Comparison of ENCODE assay signal across 19 cellular contexts in the genomic region with DNA sequence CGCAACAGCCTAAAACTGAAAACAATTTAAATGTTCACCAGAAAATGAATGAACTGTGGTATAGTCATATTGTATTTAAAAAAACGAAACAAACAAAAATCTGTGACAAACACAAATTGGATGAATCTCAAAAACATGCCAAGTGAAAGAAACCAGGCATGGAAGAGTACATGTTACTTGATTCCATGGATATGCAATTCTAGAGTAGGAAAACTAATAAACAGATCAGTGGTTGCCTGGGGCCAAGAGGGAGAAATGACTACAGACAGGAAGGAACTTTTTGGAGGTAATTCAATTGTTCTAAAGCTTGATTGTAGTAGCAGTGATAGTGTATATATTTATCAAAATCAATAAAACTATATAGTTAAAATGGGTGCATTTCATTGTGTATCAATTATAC. TPM values are rescaled to one million over a fixed set of nuclear protein-coding genes. Genes with fewer than 3 reads are reported as not detected.
A peak's percentile ranks its signal among the peaks of the same experiment; 100 is the strongest.
DNase-seq lines count a peak whose midpoint lies in the region; TF ChIP-seq lines count a peak whose summit lies in the region.
"Had no signal": no experiment of that assay in that cellular context is flagged by ENCODE, and none has a peak within 500 bp of the region (broad histone marks: within the 10 kb centered on the region; RNA-seq: fewer than 3 reads in every experiment).

No MANE protein-coding gene starts in this region.

- no peaks in the 10 kb centered on the region for H3K27me3 ChIP-seq in SK-N-SH (ENCODE audit: insufficient read depth)
- H3K27me3 ChIP-seq in ectodermal cell (ENCODE audit: control insufficient read depth, insufficient read depth, low read length, poor library complexity, severe bottlenecking) = no peaks in the 10 kb centered on the region
- H3K27me3 ChIP-seq in mesenchymal stem cell (ENCODE audit: control insufficient read depth in 1 of 2, insufficient read depth in 1 of 2, low read length in 2 of 2) = no peaks in the 10 kb centered on the region
- no peaks in the 10 kb centered on the region for H3K27me3 ChIP-seq in suprapubic skin
- no peaks in the 10 kb centered on the region for H3K27me3 ChIP-seq in CD8-positive, alpha-beta memory T cell (ENCODE audit: insufficient read depth, low read length, poor library complexity, severe bottlenecking)

- H2BK5ac ChIP-seq in mesenchymal stem cell (ENCODE audit: low read depth, low read length, poor library complexity, severe bottlenecking) = no peak overlapping the region

- H2AK5ac ChIP-seq in mesenchymal stem cell (ENCODE audit: low read length, severe bottlenecking) = no peak overlapping the region

- H3K4ac ChIP-seq in mesenchymal stem cell (ENCODE audit: low read depth in 1 of 2, low read length in 2 of 2) = no peak overlapping the region

- peaks cover 11% of the 10 kb centered on the region for H3K4me1 Mint-ChIP-seq in activated CD4-positive, alpha-beta T cell treated with anti-CD3 and anti-CD28 coated beads, Interleukin-2, amount 10 ng/mL, durations not matched to agents 7 days and 5 days
- H3K4me1 Mint-ChIP-seq in CD8-positive, alpha-beta memory T cell = peaks cover 72 to 95% (median 93%) of the 10 kb centered on the region in 3 donors

- H3K4me2 ChIP-seq in SK-N-SH (no peak overlapping the region), mesenchymal stem cell (ENCODE audit: low read length, poor library complexity, severe bottlenecking) (no peak overlapping the region)

- TF ChIP-seq CTCF in SK-N-SH (IDR thresholded peaks at IDR 0.05) = no peak
- TF ChIP-seq CTCF in suprapubic skin (IDR thresholded peaks at IDR 0.05) = no peak

- no peak overlapping the region for H2BK12ac ChIP-seq in mesenchymal stem cell (ENCODE audit: low read length in 2 of 2)

- H3K79me1 ChIP-seq in mesenchymal stem cell (replicated peaks; ENCODE audit: low read length, poor library complexity, severe bottlenecking) = peaks cover 3% of the 10 kb centered on the region

- H4K20me1 ChIP-seq in SK-N-SH (ENCODE audit: insufficient read depth) = peaks cover 79% of the 10 kb centered on the region

- H3K14ac ChIP-seq in mesenchymal stem cell (ENCODE audit: low read length in 2 of 2) = no peak overlapping the region

- peaks cover 40% of the 10 kb centered on the region for H3K9me3 Mint-ChIP-seq in activated CD4-positive, alpha-beta T cell treated with anti-CD3 and anti-CD28 coated beads, Interleukin-2, amount 10 ng/mL, durations not matched to agents 7 days and 5 days
- H3K9me3 Mint-ChIP-seq in CD8-positive, alpha-beta memory T cell = no peaks in the 10 kb centered on the region

- CTCF ChIA-PET in SK-N-SH (lab: Yijun Ruan, JAX) = no interaction called here
- CTCF ChIA-PET in activated CD4-positive, alpha-beta T cell treated with anti-CD3 and anti-CD28 coated beads, Interleukin-2, amount 10 ng/mL, durations not matched to agents 7 days and 5 days (lab: Charles Lee) = interaction anchor here (0.6 kb wide), 1 partner anchor 1789 kb away, joined by 3 read pairs; no protein-coding TSS in a partner anchor
- CTCF ChIA-PET in CD8-positive, alpha-beta memory T cell (lab: Charles Lee) = no interaction called here

- H3K79me2 ChIP-seq in SK-N-SH (ENCODE audit: insufficient read depth) = peaks cover 100% of the 10 kb centered on the region

- POLR2A ChIA-PET in SK-N-SH (lab: Yijun Ruan, JAX) = no interaction called here
- POLR2A ChIA-PET in activated CD4-positive, alpha-beta T cell treated with anti-CD3 and anti-CD28 coated beads, Interleukin-2, amount 10 ng/mL, durations not matched to agents 7 days and 5 days (lab: Charles Lee) = no interaction called here
- POLR2A ChIA-PET in CD8-positive, alpha-beta memory T cell (lab: Charles Lee) = no interaction called here

- H3K23ac ChIP-seq in mesenchymal stem cell (ENCODE audit: low read length in 2 of 2) = no peak overlapping the region

- DNase-seq in EL (peak; percentile 13), SK-N-SH (peak; percentile 11), mesenchymal stem cell (peak; percentile 27), suprapubic skin (ENCODE audit: low spot score in 2 of 2) (no peak)
- DNase-seq in activated CD4-positive, alpha-beta T cell treated with anti-CD3 and anti-CD28 coated beads, Interleukin-2, amount 10 ng/mL, durations not matched to agents 7 days and 5 days = no peak
- no peak for DNase-seq in CD8-positive, alpha-beta memory T cell
- DNase-seq: Calu3; CD4-positive, alpha-beta T cell; DMS53; H9; Karpas-422; MM.1S; NCI-H1105; NCI-H1694; NCI-H2107; NCI-H2227 treated with DMSO at 0.1 percent for 48 hours; NCI-H524; SHP77 treated with DMSO at 0.1 percent for 48 hours had no signal

- no peaks in the 10 kb centered on the region for H3F3A ChIP-seq in SK-N-SH (replicated peaks; ENCODE audit: insufficient read depth)

- TF ChIP-seq POLR2A in suprapubic skin (IDR thresholded peaks at IDR 0.05) = no peak

- no peaks in the 10 kb centered on the region for H3K27me3 Mint-ChIP-seq in activated CD4-positive, alpha-beta T cell treated with anti-CD3 and anti-CD28 coated beads, Interleukin-2, amount 10 ng/mL, durations not matched to agents 7 days and 5 days
- no peaks in the 10 kb centered on the region for H3K27me3 Mint-ChIP-seq in CD8-positive, alpha-beta memory T cell
- H3K27me3 Mint-ChIP-seq: CD4-positive, alpha-beta T cell had no signal

- H3K4me3 ChIP-seq in SK-N-SH (ENCODE audit: low read depth in 2 of 2, low read length in 1 of 2) = no peak overlapping the region
- no peak overlapping the region for H3K4me3 ChIP-seq in ectodermal cell (ENCODE audit: insufficient read depth, low read depth, low read length)
- H3K4me3 ChIP-seq in mesenchymal stem cell (ENCODE audit: insufficient read depth in 1 of 2, low read depth in 1 of 2, low read length in 2 of 2) = no peak overlapping the region
- no peak overlapping the region for H3K4me3 ChIP-seq in suprapubic skin
- no peak overlapping the region for H3K4me3 ChIP-seq in CD8-positive, alpha-beta memory T cell (ENCODE audit: low read length)

- no peak overlapping the region for H4K8ac ChIP-seq in mesenchymal stem cell (ENCODE audit: low read length)

- H3K36me3 ChIP-seq in SK-N-SH (replicated peaks in 1 of 2; ENCODE audit: control insufficient read depth in 1 of 2, insufficient read depth in 2 of 2, low read length in 1 of 2) = peaks cover 2 to 26% of the 10 kb centered on the region in 2 experiments
- H3K36me3 ChIP-seq in ectodermal cell (ENCODE audit: control insufficient read depth, insufficient read depth, low read length) = no peaks in the 10 kb centered on the region
- peaks cover 4 to 23% of the 10 kb centered on the region in 2 experiments for H3K36me3 ChIP-seq in mesenchymal stem cell (ENCODE audit: control insufficient read depth in 1 of 2, insufficient read depth in 2 of 2, low read depth in 1 of 2, low read length in 2 of 2)
- no peaks in the 10 kb centered on the region for H3K36me3 ChIP-seq in suprapubic skin
- H3K36me3 ChIP-seq in CD8-positive, alpha-beta memory T cell (ENCODE audit: insufficient read depth, low read length) = no peaks in the 10 kb centered on the region

- H3K18ac ChIP-seq in mesenchymal stem cell (ENCODE audit: low read depth in 1 of 2, low read length in 2 of 2) = no peak overlapping the region

- H3K9me3 ChIP-seq in SK-N-SH (peaks cover 4% of the 10 kb centered on the region; the same call in 1 of the 2 replicates), ectodermal cell (ENCODE audit: control insufficient read depth, low read length) (no peaks in the 10 kb centered on the region), mesenchymal stem cell (ENCODE audit: control insufficient read depth, low read length) (peaks cover 11% of the 10 kb centered on the region), suprapubic skin (no peaks in the 10 kb centered on the region)
- no peaks in the 10 kb centered on the region for H3K9me3 ChIP-seq in CD8-positive, alpha-beta memory T cell (ENCODE audit: low read length)

- H3K4me1 ChIP-seq in SK-N-SH (ENCODE audit: control insufficient read depth in 1 of 2, insufficient read depth in 2 of 2, low read depth in 1 of 2, low read length in 1 of 2) (peaks cover 0 to 7% of the 10 kb centered on the region in 2 experiments; a peak in 2 of 4 replicates), ectodermal cell (ENCODE audit: control insufficient read depth, insufficient read depth, low read length) (peaks cover 1% of the 10 kb centered on the region), mesenchymal stem cell (ENCODE audit: control insufficient read depth, insufficient read depth, low read depth, low read length) (no peaks in the 10 kb centered on the region), suprapubic skin (peaks cover 12% of the 10 kb centered on the region)
- peaks cover 6% of the 10 kb centered on the region for H3K4me1 ChIP-seq in CD8-positive, alpha-beta memory T cell (ENCODE audit: insufficient read depth, low read length)

- no peaks in the 10 kb centered on the region for H3K9me2 ChIP-seq in SK-N-SH

- 88% methylated on average over 2 of the region's 2 CpGs for WGBS in SK-N-SH (ENCODE audit: low lambda C conversion rate)
- WGBS in ectodermal cell, 2 experiments = 100% methylated on average over 1 to 2 of the region's 2 CpGs
- 100% methylated on average over 1 of the region's 2 CpGs for WGBS in mesenchymal stem cell
- 67% methylated on average over 2 of the region's 2 CpGs for WGBS in suprapubic skin

- H3K36me3 Mint-ChIP-seq in activated CD4-positive, alpha-beta T cell treated with anti-CD3 and anti-CD28 coated beads, Interleukin-2, amount 10 ng/mL, durations not matched to agents 7 days and 5 days (ENCODE audit: low read depth) = peaks cover 56% of the 10 kb centered on the region
- H3K36me3 Mint-ChIP-seq in CD8-positive, alpha-beta memory T cell = peaks cover 10 to 22% (median 21%) of the 10 kb centered on the region in 3 donors

- H2BK120ac ChIP-seq in mesenchymal stem cell (ENCODE audit: low read depth, low read length) = no peak overlapping the region

- H2AFZ ChIP-seq in SK-N-SH (ENCODE audit: low read depth) (no peak overlapping the region), mesenchymal stem cell (ENCODE audit: low read depth, low read length) (no peak overlapping the region)

- H3K27ac ChIP-seq in SK-N-SH (ENCODE audit: low read depth in 2 of 2, low read length in 1 of 2) (peak overlapping the region in 1 of 2 experiments; percentile 54; a peak in 2 of 4 replicates), ectodermal cell (ENCODE audit: insufficient read depth, low read depth, low read length, poor library complexity, severe bottlenecking) (peak overlapping the region; percentile 19), mesenchymal stem cell (ENCODE audit: low read length, poor library complexity, severe bottlenecking) (no peak overlapping the region), suprapubic skin (no peak overlapping the region)
- no peak overlapping the region for H3K27ac ChIP-seq in CD8-positive, alpha-beta memory T cell (ENCODE audit: low read depth, low read length)

- H3K27ac Mint-ChIP-seq in activated CD4-positive, alpha-beta T cell treated with anti-CD3 and anti-CD28 coated beads, Interleukin-2, amount 10 ng/mL, durations not matched to agents 7 days and 5 days = no peak overlapping the region
- H3K27ac Mint-ChIP-seq in CD8-positive, alpha-beta memory T cell = no peak overlapping the region
- H3K27ac Mint-ChIP-seq: CD4-positive, alpha-beta T cell; H9 had no signal

- H2BK15ac ChIP-seq in mesenchymal stem cell (ENCODE audit: low read depth, poor library complexity, severe bottlenecking) = no peak overlapping the region

- TF ChIP-seq EP300 in SK-N-SH (IDR thresholded peaks at IDR 0.05; ENCODE audit: borderline replicate concordance in 1 of 2, low read depth in 1 of 2, low read length in 1 of 2) (peak in 1 of 2 experiments; percentile 53; a peak in 1 of 4 replicates), suprapubic skin (IDR thresholded peaks at IDR 0.05) (no peak)

- H4K91ac ChIP-seq in mesenchymal stem cell (ENCODE audit: low read length) = no peak overlapping the region

- H3K4me3 Mint-ChIP-seq in activated CD4-positive, alpha-beta T cell treated with anti-CD3 and anti-CD28 coated beads, Interleukin-2, amount 10 ng/mL, durations not matched to agents 7 days and 5 days = no peak overlapping the region
- no peak overlapping the region for H3K4me3 Mint-ChIP-seq in CD8-positive, alpha-beta memory T cell
- H3K4me3 Mint-ChIP-seq: CD4-positive, alpha-beta T cell; H9 had no signal

- no peak for TF ChIP-seq RAD21 in SK-N-SH (IDR thresholded peaks at IDR 0.05; ENCODE audit: low read length)

- H3K9ac ChIP-seq in SK-N-SH (no peak overlapping the region), mesenchymal stem cell (ENCODE audit: low read length) (no peak overlapping the region)

RNA-seq across cellular contexts. Expression of a gene that starts 16.8 kb away (rescaled TPM):
- 9.7 and 11.3 TPM in 2 replicates for polyA plus RNA-seq in SK-N-SH (2012; rRNA removed)
- 11.6 and 18.0 TPM in 2 replicates for polyA plus RNA-seq in SK-N-SH (2012; cell fraction: cytosol; rRNA removed)
- 17.4 and 25.7 TPM in 2 replicates for polyA plus RNA-seq in SK-N-SH (2012; cell fraction: nucleus; rRNA removed)
- 70.1 TPM for polyA plus RNA-seq in ectodermal cell (2013, experiment 1 of 4)
- 68.2 TPM for polyA plus RNA-seq in ectodermal cell (2013, experiment 2 of 4)
- 51.3 TPM for polyA plus RNA-seq in ectodermal cell (2013, experiment 3 of 4)
- polyA plus RNA-seq in ectodermal cell (2013, experiment 4 of 4) = 64.6 TPM
- 36.5 TPM for polyA plus RNA-seq in mesenchymal stem cell (2013, experiment 1 of 2)
- 42.1 TPM for polyA plus RNA-seq in mesenchymal stem cell (2013, experiment 2 of 2)
- 100 to 1,000 TPM in 1 of 4 donors, 10 to 100 TPM in 3; 64.0 to 100 (median 85.0) TPM for total RNA-seq in suprapubic skin
- 10 to 100 TPM; 80.9 to 93.0 TPM for total RNA-seq in activated CD4-positive, alpha-beta T cell treated with anti-CD3 and anti-CD28 coated beads, Interleukin-2, amount 10 ng/mL, durations not matched to agents 7 days and 5 days
- 100 to 1,000 TPM; 119 to 142 TPM for total RNA-seq in CD8-positive, alpha-beta memory T cell
- polyA plus RNA-seq in CD8-positive, alpha-beta memory T cell = 141 TPM

Comparison
In these comparisons a context has a peak if more than half of its experiments do, and no peak if none do; other contexts are left out.
1. DNase-seq: peak in EL (single experiment), SK-N-SH (single experiment) and mesenchymal stem cell (single experiment); none in suprapubic skin (0 of 2), activated CD4-positive, alpha-beta T cell treated with anti-CD3 and anti-CD28 coated beads, Interleukin-2, amount 10 ng/mL, durations not matched to agents 7 days and 5 days (single experiment) and CD8-positive, alpha-beta memory T cell (0 of 5).